8 cellular contexts compared by ENCODE assay signal in genomic region chr10:31134303-31134928, GRCh38.
DNase-seq lines count a peak whose midpoint lies in the region; ATAC-seq and TF ChIP-seq lines count a peak whose summit lies in the region.

No MANE protein-coding gene starts in this region.

- BruUV-seq in Caco-2 (replicated peaks; lab: Mats Ljungman, UMichigan), result TSS peak; percentile 79

- no peaks in the 10 kb centered on the region for H3K9me3 Mint-ChIP-seq in Caco-2 (ENCODE audit: unreplicated experiment)

- H3K4me3 Mint-ChIP-seq in Caco-2 (ENCODE audit: unreplicated experiment), result peak overlapping the region; percentile 69

- peak overlapping the region; percentile 60 for H3K4me3 ChIP-seq in Caco-2 (ENCODE audit: low read depth, low read length)
- H3K4me3 ChIP-seq in muscle layer of duodenum (ENCODE audit: low read depth in 1 of 2, low read length in 2 of 2), result peak overlapping the region; percentile 45 to 50
- H3K4me3 ChIP-seq in upper lobe of right lung, result peak overlapping the region; percentile 58

- H3K36me3 ChIP-seq in Caco-2 (ENCODE audit: control insufficient read depth, insufficient read depth, low read length), result no peaks in the 10 kb centered on the region
- H3K36me3 ChIP-seq in muscle layer of duodenum (ENCODE audit: control insufficient read depth in 1 of 2, insufficient read depth in 2 of 2, low read length in 2 of 2), result no peaks in the 10 kb centered on the region
- no peaks in the 10 kb centered on the region for H3K36me3 ChIP-seq in upper lobe of right lung

- peak overlapping the region; percentile 80 for H3K27ac ChIP-seq in muscle layer of duodenum (ENCODE audit: low read length)
- H3K27ac ChIP-seq in upper lobe of right lung, result peak overlapping the region; percentile 92

- TF ChIP-seq CTCF in Caco-2 (IDR thresholded peaks at IDR 0.05; ENCODE audit: insufficient read depth in 1 of 2, low read depth in 1 of 2, low read length in 1 of 2, severe bottlenecking in 1 of 2, unreplicated experiment in 1 of 2) (no peak), upper lobe of right lung (IDR thresholded peaks at IDR 0.05) (no peak)

- ATAC-seq in GM19395 (IDR thresholded peaks at IDR 0.05; ENCODE audit: unreplicated experiment) (peak; percentile 54), esophagus mucosa (peak; percentile 43), upper lobe of right lung (peak; percentile 69)

- H3K4me1 ChIP-seq in Caco-2 (peaks cover 6% of the 10 kb centered on the region; the same call in 1 of the 2 replicates), muscle layer of duodenum (ENCODE audit: control insufficient read depth in 1 of 2, insufficient read depth in 2 of 2, low read length in 2 of 2) (peaks cover 5 to 19% of the 10 kb centered on the region in 2 donors), upper lobe of right lung (peaks cover 17% of the 10 kb centered on the region)

- no peaks in the 10 kb centered on the region for H3K27me3 Mint-ChIP-seq in Caco-2 (ENCODE audit: insufficient read depth, unreplicated experiment)

- H3K27ac Mint-ChIP-seq in Caco-2 (ENCODE audit: unreplicated experiment), result peak overlapping the region; percentile 76

- no peaks in the 10 kb centered on the region for H3K36me3 Mint-ChIP-seq in Caco-2 (ENCODE audit: insufficient read depth, unreplicated experiment)

- H3K27me3 ChIP-seq in Caco-2 (replicated peaks; ENCODE audit: control insufficient read depth, insufficient read depth, low read length) (no peaks in the 10 kb centered on the region), muscle layer of duodenum (ENCODE audit: low read depth, low read length) (no peaks in the 10 kb centered on the region), upper lobe of right lung (no peaks in the 10 kb centered on the region)

- H3K9me3 ChIP-seq in Caco-2 (no peaks in the 10 kb centered on the region), muscle layer of duodenum (ENCODE audit: control insufficient read depth in 1 of 2, low read length in 2 of 2) (no peaks in the 10 kb centered on the region), upper lobe of right lung (no peaks in the 10 kb centered on the region)

- CTCF ChIA-PET in Caco-2 (lab: Charles Lee), result interaction anchor here (0.6 kb wide), 1 partner anchor 11 kb away, joined by 4 read pairs; no protein-coding TSS in a partner anchor

- DNase-seq in Caco-2, result peak in 1 of 2 experiments; percentile 39
- DNase-seq in Kasumi-1 (lab: John Stamatoyannopoulos, UW), result peak; percentile 23 to 34
- DNase-seq in activated CD4-positive, CD25-positive, alpha-beta regulatory T cell treated with anti-CD3 and anti-CD28 coated beads, Interleukin-2, amount 50 U/mL, for 72 hours, result peak; percentile 40
- no peak for DNase-seq in upper lobe of right lung
- DNase-seq in putamen (ENCODE audit: low spot score), result no peak

- intact Hi-C loops in Caco-2 (cut with micrococcal nuclease; ENCODE audit: unreplicated experiment) (no loop called here), upper lobe of right lung (cut with DNase I) (no loop called here)

- no peaks in the 10 kb centered on the region for H3K4me1 Mint-ChIP-seq in Caco-2 (ENCODE audit: low read depth, unreplicated experiment)

- POLR2A ChIA-PET in Caco-2 (lab: Charles Lee), result interaction anchor here (0.6 to 1.0 kb wide), 6 partner anchors 13 to 626 kb away, joined by 3 to 6 read pairs (median 4); no protein-coding TSS in a partner anchor

Comparison
In these comparisons a context has a peak if more than half of its experiments do, and no peak if none do; other contexts are left out.
1. DNase-seq: peak in Kasumi-1 (2 of 2) and activated CD4-positive, CD25-positive, alpha-beta regulatory T cell treated with anti-CD3 and anti-CD28 coated beads, Interleukin-2, amount 50 U/mL, for 72 hours (single experiment); none in upper lobe of right lung (single experiment) and putamen (single experiment).
2. Peak in every context shown above with its lines, with median percentiles within 50 percentile points of each other: H3K4me3 ChIP-seq and ATAC-seq.